8 cellular contexts compared by ENCODE assay signal in the genomic region with DNA sequence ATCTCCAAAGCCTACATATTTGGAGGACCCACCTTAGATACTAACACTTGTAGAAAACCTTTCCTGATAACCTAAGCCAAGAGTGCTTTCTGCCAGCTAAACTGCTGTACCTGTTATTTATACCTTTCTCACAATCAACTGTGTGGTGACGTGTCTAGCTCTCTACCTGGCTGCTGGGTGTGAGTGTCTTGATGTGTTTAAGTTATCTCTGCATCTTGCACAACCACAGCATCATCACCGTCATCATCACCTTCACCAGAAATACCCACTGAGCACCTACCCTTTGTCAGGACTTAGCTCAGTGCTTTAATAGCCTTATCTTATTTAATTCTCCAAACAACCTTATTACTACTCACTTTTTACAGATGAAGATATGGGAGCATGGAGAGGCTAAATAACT.
"Had no signal": no experiment of that assay in that cellular context is flagged by ENCODE, and none has a peak within 500 bp of the region (broad histone marks: within the 10 kb centered on the region; RNA-seq: fewer than 3 reads in every experiment).

No MANE protein-coding gene starts in this region.

- H3K4me3 ChIP-seq: GM12878 had no signal

- DNase-seq: GDM1, GF-D8 had no signal

- ATAC-seq: GM12878 had no signal

- FAIRE-seq: G401.6, GM12878, GM12891, GM12892, GM18507, GM19239 had no signal
